ENCODE assay signal across 21 cellular contexts in genomic region chr6:133136177-133136896, GRCh38.
"Had no signal": no experiment of that assay in that cellular context is flagged by ENCODE, and none has a peak within 500 bp of the region (broad histone marks: within the 10 kb centered on the region; RNA-seq: fewer than 3 reads in every experiment).

No MANE protein-coding gene starts in this region.

- H3K27ac ChIP-seq: breast epithelium, colonic mucosa, dorsolateral prefrontal cortex, sigmoid colon, thoracic aorta, WERI-Rb-1 had no signal

- H3K4me3 ChIP-seq: breast epithelium, colonic mucosa, dorsolateral prefrontal cortex, lung, sigmoid colon, smooth muscle cell, thoracic aorta had no signal

- H3K36me3 ChIP-seq: breast epithelium, colonic mucosa, sigmoid colon, thoracic aorta, WERI-Rb-1 had no signal

- FAIRE-seq: endothelial cell of umbilical vein, TTC549 had no signal

- H3K9me3 ChIP-seq: breast epithelium, colonic mucosa, sigmoid colon, thoracic aorta had no signal

- DNase-seq: activated CD4-positive, alpha-beta T cell treated with anti-CD3 and anti-CD28 coated beads, Interleukin-2, amount 50 U/mL, for 1 hour; activated CD4-positive, CD25-positive, alpha-beta regulatory T cell treated with anti-CD3 and anti-CD28 coated beads, Interleukin-2, amount 50 U/mL, for 72 hours; activated gamma-delta T cell treated with Interleukin-2 at 50 U/mL for 16 hours; activated T-cell treated with anti-CD3 and anti-CD28 coated beads, Interleukin-2, amount 50 U/mL, for 1 hour; colonic mucosa; dorsolateral prefrontal cortex; effector memory CD8-positive, alpha-beta T cell; foreskin melanocyte; naive thymus-derived CD8-positive, alpha-beta T cell; sigmoid colon; stimulated activated CD4-positive, alpha-beta T cell treated with anti-CD3 and anti-CD28 coated beads, Interleukin-15, amount 100 ng/mL, for 24 hours; stimulated activated CD8-positive, alpha-beta memory T cell treated with anti-CD3 and anti-CD28 coated beads, Interleukin-4, amount 100 ng/mL, for 48 hours; stimulated activated naive B cell treated with anti-CD40 and anti-IgM and Interleukin-4, amounts not matched to agents 10 μg/mL and 1 μg/mL and 100 μg/mL, for 72 hours; T-helper 1 cell; WERI-Rb-1 had no signal

- H3K4me1 ChIP-seq: breast epithelium, colonic mucosa had no signal

- H3K4me2 ChIP-seq: smooth muscle cell had no signal

- H3K27me3 ChIP-seq: breast epithelium, colonic mucosa, dorsolateral prefrontal cortex, sigmoid colon had no signal
